9 cellular contexts compared by ENCODE assay signal in the genomic region with DNA sequence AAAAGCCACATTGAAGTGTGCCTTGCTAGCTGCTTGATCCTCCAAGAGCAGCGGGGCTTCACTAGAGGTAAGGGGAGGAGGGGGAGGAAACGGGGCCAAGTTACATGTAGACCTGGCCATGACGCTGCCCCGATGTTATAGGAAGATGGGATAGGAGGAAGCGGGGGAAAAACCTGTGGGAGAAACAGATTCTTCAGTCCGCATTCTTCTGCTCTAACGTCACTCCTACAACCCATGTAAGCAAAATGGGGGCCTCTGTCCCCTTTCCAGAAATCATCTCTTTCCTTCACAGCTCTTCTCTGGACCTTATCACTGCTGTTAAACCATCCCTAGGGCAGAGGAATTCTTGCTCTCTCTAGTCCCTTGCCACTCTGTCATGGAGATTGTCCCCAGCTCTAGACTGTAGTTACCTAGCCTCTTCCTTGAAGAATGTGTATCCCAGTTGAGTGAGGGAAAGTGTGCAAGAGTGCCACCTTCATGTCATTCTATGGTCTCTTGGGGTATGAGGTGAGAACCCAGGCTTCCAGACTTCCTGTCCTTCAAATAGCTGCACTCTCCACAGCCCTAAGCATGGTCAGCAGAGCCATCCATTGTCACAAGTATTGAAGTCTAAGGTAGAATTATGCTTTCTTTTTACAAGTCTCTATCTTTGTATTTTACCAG. TPM values are rescaled to one million over a fixed set of nuclear protein-coding genes. Genes with fewer than 3 reads are reported as not detected.
DNase-seq lines count a peak whose midpoint lies in the region; ATAC-seq, FAIRE-seq and TF ChIP-seq lines count a peak whose summit lies in the region.
"Had no signal": no experiment of that assay in that cellular context is flagged by ENCODE, and none has a peak within 500 bp of the region (broad histone marks: within the 10 kb centered on the region; RNA-seq: fewer than 3 reads in every experiment).

No MANE protein-coding gene starts in this region.

- peak overlapping the region; percentile 17 to 72 for H3K27ac ChIP-seq in small intestine (ENCODE audit: low read depth in 1 of 2, low read length in 1 of 2)

- 64 to 87% (median 77%) methylated on average over 7 of the region's 7 CpGs for WGBS in small intestine, 3 donors

- ATAC-seq in HG03432 (IDR thresholded peaks at IDR 0.05; ENCODE audit: unreplicated experiment) (no peak), GM18909 (IDR thresholded peaks at IDR 0.05; ENCODE audit: poor library complexity, unreplicated experiment) (no peak)

- peaks cover 3 to 5% of the 10 kb centered on the region in 2 donors for H3K36me3 ChIP-seq in small intestine (ENCODE audit: control insufficient read depth in 2 of 2, insufficient read depth in 2 of 2, low read length in 2 of 2)

- no peak overlapping the region for H3K4me3 ChIP-seq in fibroblast of pulmonary artery (replicated peaks; ENCODE audit: low read depth, low read length)
- H3K4me3 ChIP-seq in small intestine (ENCODE audit: low read depth in 1 of 2, low read length in 2 of 2) = no peak overlapping the region

- no peaks in the 10 kb centered on the region for H3K9me3 ChIP-seq in small intestine (ENCODE audit: control insufficient read depth, low read depth)

- peaks cover 0 to 2% of the 10 kb centered on the region in 2 donors for H3K4me1 ChIP-seq in small intestine (ENCODE audit: control insufficient read depth in 2 of 2, insufficient read depth in 1 of 2, low read depth in 1 of 2, low read length in 1 of 2)

- 0 out of 3 replicates have a peak, but pooled peaks have one; percentile 15 for TF ChIP-seq CTCF in GM12872 (IDR thresholded peaks at IDR 0.05; ENCODE audit: insufficient read depth, low read depth, low read length)
- TF ChIP-seq CTCF in fibroblast of pulmonary artery (IDR thresholded peaks at IDR 0.05; ENCODE audit: low read length, missing control alignments) = no peak

- no peak for FAIRE-seq in small intestine (lab: Jason Lieb, UNC)

- H3K27me3 ChIP-seq in small intestine (ENCODE audit: control insufficient read depth in 2 of 2, insufficient read depth in 2 of 2, low read length in 2 of 2) = no peaks in the 10 kb centered on the region

- peak; percentile 26 for DNase-seq in SK-N-DZ (ENCODE audit: low spot score)
- peak; percentile 75 for DNase-seq in fibroblast of pulmonary artery (ENCODE audit: low read depth)
- DNase-seq in small intestine = no peak
- DNase-seq in middle frontal gyrus (ENCODE audit: extremely low spot score, low spot score) = no peak
- no peak for DNase-seq in NCI-H510A (lab: John Stamatoyannopoulos, UW)
- DNase-seq: NCI-H2107 had no signal

RNA-seq across cellular contexts. Expression of gene PLEKHO1, which starts 11.4 kb away (rescaled TPM):
- polyA plus RNA-seq in SK-N-DZ (2014; cell fraction: cytosol; rRNA removed) = 97.1 and 99.5 TPM in 2 replicates
- 94.0 and 97.7 TPM in 2 replicates for polyA plus RNA-seq in SK-N-DZ (2014; cell fraction: nucleus; rRNA removed)
- 10 to 100 TPM in 2 of 3 donors, 1 to 10 TPM in 1; 8.1 to 38.4 (median 29.8) TPM for polyA plus RNA-seq in small intestine

Comparison
In these comparisons a context has a peak if more than half of its experiments do, and no peak if none do; other contexts are left out.
1. DNase-seq: peak in SK-N-DZ (single experiment) and fibroblast of pulmonary artery (single experiment); none in small intestine (single experiment), middle frontal gyrus (single experiment) and NCI-H510A (single experiment).